11 cellular contexts compared by ENCODE assay signal in genomic region chr11:64121637-64122410, GRCh38. TPM values are rescaled to one million over a fixed set of nuclear protein-coding genes. Genes with fewer than 3 reads are reported as not detected.
A peak's percentile ranks its signal among the peaks of the same experiment; 100 is the strongest.
DNase-seq lines count a peak whose midpoint lies in the region; ATAC-seq and TF ChIP-seq lines count a peak whose summit lies in the region.
"Had no signal": no experiment of that assay in that cellular context is flagged by ENCODE, and none has a peak within 500 bp of the region (broad histone marks: within the 10 kb centered on the region; RNA-seq: fewer than 3 reads in every experiment).

No MANE protein-coding gene starts in this region.

- H3K4me3 Mint-ChIP-seq in activated CD4-positive, alpha-beta memory T cell treated with anti-CD3 and anti-CD28 coated beads, Interleukin-2, amount 10 ng/mL, durations not matched to agents 7 days and 5 days: no peak overlapping the region
- H3K4me3 Mint-ChIP-seq: activated CD4-positive, alpha-beta memory T cell treated with anti-CD3 and anti-CD28 coated beads for 36 hours; naive B cell had no signal

- no peaks in the 10 kb centered on the region for H3K27me3 Mint-ChIP-seq in activated CD4-positive, alpha-beta memory T cell treated with anti-CD3 and anti-CD28 coated beads, Interleukin-2, amount 10 ng/mL, durations not matched to agents 7 days and 5 days
- H3K27me3 Mint-ChIP-seq: activated CD4-positive, alpha-beta memory T cell treated with anti-CD3 and anti-CD28 coated beads for 36 hours; naive B cell had no signal

- peaks cover 3% of the 10 kb centered on the region for H3K4me1 Mint-ChIP-seq in activated CD4-positive, alpha-beta memory T cell treated with anti-CD3 and anti-CD28 coated beads, Interleukin-2, amount 10 ng/mL, durations not matched to agents 7 days and 5 days
- H3K4me1 Mint-ChIP-seq: naive B cell had no signal

- no peaks in the 10 kb centered on the region for H3K36me3 Mint-ChIP-seq in activated CD4-positive, alpha-beta memory T cell treated with anti-CD3 and anti-CD28 coated beads, Interleukin-2, amount 10 ng/mL, durations not matched to agents 7 days and 5 days (ENCODE audit: low read depth)
- H3K36me3 Mint-ChIP-seq: activated CD4-positive, alpha-beta memory T cell treated with anti-CD3 and anti-CD28 coated beads for 36 hours; naive B cell had no signal

- no peak overlapping the region for H3K4me3 ChIP-seq in BLaER1
- H3K4me3 ChIP-seq in choroid plexus epithelial cell (ENCODE audit: low read depth, low read length): no peak overlapping the region
- H3K4me3 ChIP-seq in neuron (ENCODE audit: low read length): no peak overlapping the region
- H3K4me3 ChIP-seq: breast epithelium had no signal

- CTCF ChIA-PET in activated CD4-positive, alpha-beta memory T cell treated with anti-CD3 and anti-CD28 coated beads, Interleukin-2, amount 10 ng/mL, durations not matched to agents 7 days and 5 days (lab: Charles Lee): no interaction called here

- H3K27me3 ChIP-seq in BLaER1 (no peaks in the 10 kb centered on the region), neuron (ENCODE audit: insufficient read depth, low read length) (no peaks in the 10 kb centered on the region)
- H3K27me3 ChIP-seq: breast epithelium had no signal

- H4K20me1 ChIP-seq in BLaER1: peaks cover 97% of the 10 kb centered on the region

- no peak overlapping the region for H3K9ac ChIP-seq in BLaER1

- no peaks in the 10 kb centered on the region for H3K9me3 ChIP-seq in BLaER1
- no peaks in the 10 kb centered on the region for H3K9me3 ChIP-seq in neuron (ENCODE audit: low read length)
- H3K9me3 ChIP-seq: breast epithelium had no signal

- peak overlapping the region; percentile 53 for H3K4me2 ChIP-seq in BLaER1

- TF ChIP-seq CTCF in choroid plexus epithelial cell (conservative IDR thresholded peaks at IDR 0.05; ENCODE audit: low read depth, low read length): no peak

- peak overlapping the region; percentile 6 for H2AFZ ChIP-seq in neuron (ENCODE audit: low read depth, low read length)

- DNase-seq in M059J (ENCODE audit: low read depth) (peak; percentile 94), choroid plexus epithelial cell (ENCODE audit: low read depth) (peak; percentile 74), cerebellar nuclear complex (lab: John Stamatoyannopoulos, UW) (no peak), COLO668 (lab: John Stamatoyannopoulos, UW; ENCODE audit: unreplicated experiment) (no peak)
- DNase-seq in activated CD4-positive, alpha-beta memory T cell treated with anti-CD3 and anti-CD28 coated beads, Interleukin-2, amount 10 ng/mL, durations not matched to agents 7 days and 5 days: no peak
- DNase-seq: activated CD4-positive, alpha-beta memory T cell treated with anti-CD3 and anti-CD28 coated beads for 36 hours; naive B cell had no signal

- 0 out of 2 replicates have a peak overlapping the region, but pooled peaks have one; percentile 35 for H3K27ac ChIP-seq in BLaER1

- no peak for ATAC-seq in GM21390 (IDR thresholded peaks at IDR 0.05; ENCODE audit: unreplicated experiment)

- no peak overlapping the region for H3K27ac Mint-ChIP-seq in activated CD4-positive, alpha-beta memory T cell treated with anti-CD3 and anti-CD28 coated beads, Interleukin-2, amount 10 ng/mL, durations not matched to agents 7 days and 5 days
- H3K27ac Mint-ChIP-seq: activated CD4-positive, alpha-beta memory T cell treated with anti-CD3 and anti-CD28 coated beads for 36 hours had no signal

- POLR2A ChIA-PET in activated CD4-positive, alpha-beta memory T cell treated with anti-CD3 and anti-CD28 coated beads, Interleukin-2, amount 10 ng/mL, durations not matched to agents 7 days and 5 days (lab: Charles Lee): no interaction called here

- peaks cover 31% of the 10 kb centered on the region for H3K36me3 ChIP-seq in BLaER1
- H3K36me3 ChIP-seq in neuron (ENCODE audit: insufficient read depth, low read length): no peaks in the 10 kb centered on the region
- H3K36me3 ChIP-seq: breast epithelium had no signal

- H3K4me1 ChIP-seq in BLaER1: peaks cover 81% of the 10 kb centered on the region
- peaks cover 46% of the 10 kb centered on the region for H3K4me1 ChIP-seq in neuron (ENCODE audit: insufficient read depth, low read length)

- no peaks in the 10 kb centered on the region for H3K9me3 Mint-ChIP-seq in activated CD4-positive, alpha-beta memory T cell treated with anti-CD3 and anti-CD28 coated beads, Interleukin-2, amount 10 ng/mL, durations not matched to agents 7 days and 5 days
- H3K9me3 Mint-ChIP-seq: activated CD4-positive, alpha-beta memory T cell treated with anti-CD3 and anti-CD28 coated beads for 36 hours; naive B cell had no signal

RNA-seq across cellular contexts. Expression of gene MACROD1, which starts 44.1 kb away (rescaled TPM):
- total RNA-seq in M059J (2014; rRNA removed; shearing (Covaris generic)): 3.8 and 10.3 TPM in 2 replicates
- total RNA-seq in activated CD4-positive, alpha-beta memory T cell treated with anti-CD3 and anti-CD28 coated beads, Interleukin-2, amount 10 ng/mL, durations not matched to agents 7 days and 5 days: 1 to 10 TPM; 8.8 to 9.1 TPM

Comparison
In these comparisons a context has a peak if more than half of its experiments do, and no peak if none do; other contexts are left out.
1. DNase-seq: peak in M059J (single experiment) and choroid plexus epithelial cell (single experiment); none in cerebellar nuclear complex (0 of 2), COLO668 (single experiment) and activated CD4-positive, alpha-beta memory T cell treated with anti-CD3 and anti-CD28 coated beads, Interleukin-2, amount 10 ng/mL, durations not matched to agents 7 days and 5 days (single experiment).